In genomic region chr3:149975919-149976318, GRCh38 we compare ENCODE assay signal across 18 cellular contexts. TPM values are rescaled to one million over a fixed set of nuclear protein-coding genes. Genes with fewer than 3 reads are reported as not detected.
DNase-seq lines count a peak whose midpoint lies in the region; ATAC-seq, FAIRE-seq and TF ChIP-seq lines count a peak whose summit lies in the region.
"Had no signal": no experiment of that assay in that cellular context is flagged by ENCODE, and none has a peak within 500 bp of the region (broad histone marks: within the 10 kb centered on the region; RNA-seq: fewer than 3 reads in every experiment).

No MANE protein-coding gene starts in this region.

- POLR2A ChIA-PET in K562 (lab: Yijun Ruan, JAX), result interaction anchor here (0.5 kb wide), 1 partner anchor 233 kb away, joined by 3 read pairs; no protein-coding TSS in a partner anchor

- CTCF ChIA-PET in activated CD8-positive, alpha-beta memory T cell treated with anti-CD3 and anti-CD28 coated beads, Interleukin-2, amount 10 ng/mL, durations not matched to agents 7 days and 5 days (lab: Charles Lee), result interaction anchor here (1.2 to 1.5 kb wide), 2 partner anchors 9 to 10 kb away, joined by 3 to 4 read pairs; no protein-coding TSS in a partner anchor
- CTCF ChIA-PET in K562 (lab: Yijun Ruan, JAX; ENCODE audit: low intra/inter-chr PET ratio), result no interaction called here

- H3K36me3 Mint-ChIP-seq in activated CD8-positive, alpha-beta memory T cell treated with anti-CD3 and anti-CD28 coated beads, Interleukin-2, amount 10 ng/mL, durations not matched to agents 7 days and 5 days, result no peaks in the 10 kb centered on the region
- H3K36me3 Mint-ChIP-seq: activated naive CD8-positive, alpha-beta T cell treated with anti-CD3 and anti-CD28 coated beads for 36 hours had no signal

- no peak for TF ChIP-seq RAD21 in K562 (CRISPR knock-in tag; conservative IDR thresholded peaks at IDR 0.05 in 1 of 2, IDR thresholded peaks at IDR 0.05 in 1 of 2)

- TF ChIP-seq CTCF in K562 (IDR thresholded peaks at IDR 0.05 in 2 of 3, conservative IDR thresholded peaks at IDR 0.05 in 1 of 3; ENCODE audit: insufficient read depth in 2 of 3, low read depth in 1 of 3, low read length in 3 of 3), result peak; percentile 25 to 29 (median 26); a peak in 3 of 6 replicates
- TF ChIP-seq CTCF in gastrocnemius medialis (IDR thresholded peaks at IDR 0.05 in 4 of 5, conservative IDR thresholded peaks at IDR 0.05 in 1 of 5), result no peak

- H3K9me3 ChIP-seq in K562 (replicated peaks; ENCODE audit: control insufficient read depth, insufficient read depth, low read depth, low read length) (no peaks in the 10 kb centered on the region), gastrocnemius medialis (no peaks in the 10 kb centered on the region)
- H3K9me3 ChIP-seq: ovary had no signal

- no peak for DNase-seq in activated CD8-positive, alpha-beta memory T cell treated with anti-CD3 and anti-CD28 coated beads, Interleukin-2, amount 10 ng/mL, durations not matched to agents 7 days and 5 days
- no peak for DNase-seq in activated CD8-positive, alpha-beta memory T cell treated with anti-CD3 and anti-CD28 coated beads for 24 hours
- DNase-seq in KBM-7 (peak; percentile 32), K562 (ENCODE audit: extremely low read depth in 1 of 4, low spot score in 3 of 4) (peak in 2 of 4 experiments; percentile 21 to 22), gastrocnemius medialis (no peak), NCI-H146 treated with DMSO at 0.1 percent for 48 hours (lab: John Stamatoyannopoulos, UW; ENCODE audit: unreplicated experiment) (no peak), NCI-H1048 (lab: John Stamatoyannopoulos, UW) (no peak)
- DNase-seq: ACHN; activated CD8-positive, alpha-beta memory T cell treated with anti-CD3 and anti-CD28 coated beads, Interleukin-2, amount 50 U/mL, for 4 hours; activated naive CD8-positive, alpha-beta T cell treated with anti-CD3 and anti-CD28 coated beads for 36 hours; kidney glomerular epithelial cell; NCI-H2171 treated with DMSO at 0.1 percent for 48 hours; ovary; spleen; WERI-Rb-1 had no signal

- H3K9me3 Mint-ChIP-seq in activated CD8-positive, alpha-beta memory T cell treated with anti-CD3 and anti-CD28 coated beads, Interleukin-2, amount 10 ng/mL, durations not matched to agents 7 days and 5 days (ENCODE audit: low read depth), result no peaks in the 10 kb centered on the region
- H3K9me3 Mint-ChIP-seq: activated naive CD8-positive, alpha-beta T cell treated with anti-CD3 and anti-CD28 coated beads for 36 hours; central memory CD8-positive, alpha-beta T cell had no signal

- H3K4me3 ChIP-seq in K562, result no peak overlapping the region
- no peak overlapping the region for H3K4me3 ChIP-seq in gastrocnemius medialis
- H3K4me3 ChIP-seq: ovary, spleen had no signal

- H3K27ac ChIP-seq in K562 (ENCODE audit: extremely low read depth, low read depth, low read length) (no peak overlapping the region), gastrocnemius medialis (peak overlapping the region; percentile 5 to 97 (median 62))
- H3K27ac ChIP-seq: ovary, spleen, WERI-Rb-1 had no signal

- no peak for TF ChIP-seq EP300 in K562 (IDR thresholded peaks at IDR 0.05; ENCODE audit: low read length)

- H3K4me1 ChIP-seq in K562 (replicated peaks in 1 of 2; ENCODE audit: control insufficient read depth in 2 of 2, insufficient read depth in 2 of 2, low read length in 2 of 2) (peaks cover 0 to 7% of the 10 kb centered on the region in 2 experiments; a peak in 2 of 5 replicates), gastrocnemius medialis (peaks cover 27 to 32% of the 10 kb centered on the region in 2 donors)

- no peak overlapping the region for H3K4me2 ChIP-seq in K562 (ENCODE audit: insufficient read depth, low read length)

- H3K4me1 Mint-ChIP-seq in activated CD8-positive, alpha-beta memory T cell treated with anti-CD3 and anti-CD28 coated beads, Interleukin-2, amount 10 ng/mL, durations not matched to agents 7 days and 5 days, result peaks cover 6% of the 10 kb centered on the region

- FAIRE-seq in K562 (lab: Jason Lieb, UNC), result no peak
- FAIRE-seq: endometrium had no signal

- H2AFZ ChIP-seq in K562 (ENCODE audit: low read depth, low read length), result no peak overlapping the region

- H3K36me3 ChIP-seq in K562 (ENCODE audit: control insufficient read depth, insufficient read depth, low read length) (no peaks in the 10 kb centered on the region), gastrocnemius medialis (no peaks in the 10 kb centered on the region)
- H3K36me3 ChIP-seq: ovary, spleen had no signal

- intact Hi-C loops in K562 (cut with micrococcal nuclease), result no loop called here
- intact Hi-C loops in gastrocnemius medialis (cut with DNase I; ENCODE audit: low total_unique reads), result loop anchor here (10.0 kb wide), 2 partner anchors 569 to 961 kb away; partner anchors contain the start of genes EIF2A and SERP1

- H3K27me3 ChIP-seq in K562 (ENCODE audit: control insufficient read depth in 2 of 2, insufficient read depth in 2 of 2, low read length in 2 of 2) (peaks cover 6 to 13% of the 10 kb centered on the region in 2 experiments; a peak in 3 of 5 replicates), gastrocnemius medialis (no peaks in the 10 kb centered on the region)
- H3K27me3 ChIP-seq: ovary had no signal

- no peak overlapping the region for H3K4me3 Mint-ChIP-seq in activated CD8-positive, alpha-beta memory T cell treated with anti-CD3 and anti-CD28 coated beads, Interleukin-2, amount 10 ng/mL, durations not matched to agents 7 days and 5 days
- H3K4me3 Mint-ChIP-seq: activated naive CD8-positive, alpha-beta T cell treated with anti-CD3 and anti-CD28 coated beads for 36 hours; central memory CD8-positive, alpha-beta T cell had no signal

- H3K27me3 Mint-ChIP-seq in activated CD8-positive, alpha-beta memory T cell treated with anti-CD3 and anti-CD28 coated beads, Interleukin-2, amount 10 ng/mL, durations not matched to agents 7 days and 5 days, result peaks cover 65% of the 10 kb centered on the region

- no TSS peak for BruUV-seq in K562 (replicated peaks; lab: Mats Ljungman, UMichigan)

- H3K9me1 ChIP-seq in K562 (ENCODE audit: control insufficient read depth, insufficient read depth, low read length), result no peaks in the 10 kb centered on the region

- peak; percentile 59 for ATAC-seq in activated CD8-positive, alpha-beta memory T cell treated with anti-CD3 and anti-CD28 coated beads, Interleukin-2, amount 10 ng/mL, durations not matched to agents 7 days and 5 days
- peak; percentile 65; the same call in 2 of the 3 replicates for ATAC-seq in K562
- no peak for ATAC-seq in gastrocnemius medialis
- ATAC-seq in GM21737 (IDR thresholded peaks at IDR 0.05; ENCODE audit: unreplicated experiment), result no peak

- in situ Hi-C loops in KBM-7 (cut with MboI; ENCODE audit: low pct_unique_long_range_greater_than_20kb, low sequenced_read_pairs) (no loop called here), K562 (cut with MboI) (loop anchor here (10.0 kb wide), 1 partner anchor 239 kb away; no protein-coding TSS in a partner anchor), gastrocnemius medialis (cut with MboI; ENCODE audit: low sequenced_read_pairs in 4 of 4) (loop anchor here in 2 of 4 donors (5.0 to 10.0 kb wide), 2 partner anchors 51 to 209 kb away; no protein-coding TSS in a partner anchor)

- H4K20me1 ChIP-seq in K562 (replicated peaks; ENCODE audit: control insufficient read depth, insufficient read depth, low read length), result no peaks in the 10 kb centered on the region

- TF ChIP-seq POLR2A in K562 (conservative IDR thresholded peaks at IDR 0.05) (no peak), gastrocnemius medialis (IDR thresholded peaks at IDR 0.05) (no peak)

- no peaks in the 10 kb centered on the region for H3K79me2 ChIP-seq in K562 (ENCODE audit: control insufficient read depth, insufficient read depth, low read length)

- no peak overlapping the region for H3K9ac ChIP-seq in K562 (ENCODE audit: insufficient read depth in 1 of 2, low read depth in 2 of 2, low read length in 2 of 2)

- no peak overlapping the region for H3K27ac Mint-ChIP-seq in activated CD8-positive, alpha-beta memory T cell treated with anti-CD3 and anti-CD28 coated beads, Interleukin-2, amount 10 ng/mL, durations not matched to agents 7 days and 5 days
- H3K27ac Mint-ChIP-seq: activated naive CD8-positive, alpha-beta T cell treated with anti-CD3 and anti-CD28 coated beads for 36 hours had no signal

TF ChIP-seq in K562, 482 proteins besides CTCF, POLR2A, EP300 and RAD21 (continues in another document):
- TF ChIP-seq SETDB1 (IDR thresholded peaks at IDR 0.05; ENCODE audit: low read length) (no peak), RFX1 (IDR thresholded peaks at IDR 0.05) (peak; percentile 28; the same call in 1 of the 2 replicates), CHD1 (IDR thresholded peaks at IDR 0.05; ENCODE audit: low read length) (no peak), CBFA2T2 (conservative IDR thresholded peaks at IDR 0.05) (no peak), NR3C1 (CRISPR knock-in tag; IDR thresholded peaks at IDR 0.05) (no peak)

RNA-seq across cellular contexts. Expression of gene PFN2, which starts 5.2 kb away (rescaled TPM):
- 1 to 10 TPM; 1.0 to 1.1 TPM for total RNA-seq in activated CD8-positive, alpha-beta memory T cell treated with anti-CD3 and anti-CD28 coated beads, Interleukin-2, amount 10 ng/mL, durations not matched to agents 7 days and 5 days
- total RNA-seq in K562 (2011; cell fraction: chromatin; rRNA removed; ENCODE audit: low replicate concordance), result 0.21 and 0.39 TPM in 2 replicates
- not detected in 2 replicates for total RNA-seq in K562 (2011; cell fraction: nucleolus; rRNA removed)
- total RNA-seq in K562 (2011; cell fraction: nucleoplasm; rRNA removed), result 0.81 TPM in 1 of 2 replicates, not detected in the other
- total RNA-seq in K562 (2014; rRNA removed) (0.32 and 0.53 TPM in 2 replicates), K562 (2014; rRNA removed; fragmentation: Illumina TruSeq; extraction: Trizol) (0.25 and 0.35 TPM in 2 replicates), K562 (2015; rRNA removed; fragmentation: Illumina TruSeq; extraction: Trizol) (0.19 and 0.29 TPM in 2 replicates), K562 (2021) (0.49 and 0.86 TPM in 2 replicates), gastrocnemius medialis (100 to 1,000 TPM in 3 of 4 donors, 10 to 100 TPM in 1; 64.1 to 208 (median 146) TPM)
- polyA plus RNA-seq in K562 (2011; rRNA removed) (0.22 and 0.35 TPM in 2 replicates), K562 (2014; fragmentation: Illumina TruSeq; extraction: Trizol) (0.14 and 0.43 TPM in 2 replicates), K562 (2014; fragmentation: Nextera tagmentation; extraction: Ambion mirVana) (under 1 TPM; 0.14 to 0.45 TPM), K562 (2014; rRNA removed) (0.37 TPM in 1 of 2 replicates, not detected in the other)
- 0.12 and 0.19 TPM in 2 replicates for polyA plus RNA-seq in K562 (2011; cell fraction: cytosol; rRNA removed)
- polyA plus RNA-seq in K562 (2011; cell fraction: nucleus; rRNA removed), result 0.37 and 0.54 TPM in 2 replicates
- polyA plus RNA-seq in K562 (2012), result 0.29 and 0.33 TPM in 2 replicates
- 0.39 and 0.81 TPM in 2 replicates for polyA minus RNA-seq in K562 (2011; rRNA and poly(A)+ RNA removed)
- polyA minus RNA-seq in K562 (2011; cell fraction: cytosol; rRNA and poly(A)+ RNA removed), result not detected in 2 replicates
- 0.27 and 0.78 TPM in 2 replicates for polyA minus RNA-seq in K562 (2011; cell fraction: nucleus; rRNA and poly(A)+ RNA removed)

Comparison
In these comparisons a context has a peak if more than half of its experiments do, and no peak if none do; other contexts are left out.
1. ATAC-seq: peak in activated CD8-positive, alpha-beta memory T cell treated with anti-CD3 and anti-CD28 coated beads, Interleukin-2, amount 10 ng/mL, durations not matched to agents 7 days and 5 days (single experiment) and K562 (single experiment); none in gastrocnemius medialis (0 of 2) and GM21737 (single experiment).
2. CTCF ChIP-seq: peak in K562 (3 of 3); none in gastrocnemius medialis (0 of 5).
3. RNA of gene PFN2, which starts 5.2 kb away (total RNA-seq): 64.1 to 208 TPM in gastrocnemius medialis; 1.0 to 1.1 TPM in activated CD8-positive, alpha-beta memory T cell treated with anti-CD3 and anti-CD28 coated beads, Interleukin-2, amount 10 ng/mL, durations not matched to agents 7 days and 5 days and 0.19 to 0.86 TPM in K562; every median in the first group is over 10 times any median in the second.